ENCODE assay signal across 17 cellular contexts in the genomic region with DNA sequence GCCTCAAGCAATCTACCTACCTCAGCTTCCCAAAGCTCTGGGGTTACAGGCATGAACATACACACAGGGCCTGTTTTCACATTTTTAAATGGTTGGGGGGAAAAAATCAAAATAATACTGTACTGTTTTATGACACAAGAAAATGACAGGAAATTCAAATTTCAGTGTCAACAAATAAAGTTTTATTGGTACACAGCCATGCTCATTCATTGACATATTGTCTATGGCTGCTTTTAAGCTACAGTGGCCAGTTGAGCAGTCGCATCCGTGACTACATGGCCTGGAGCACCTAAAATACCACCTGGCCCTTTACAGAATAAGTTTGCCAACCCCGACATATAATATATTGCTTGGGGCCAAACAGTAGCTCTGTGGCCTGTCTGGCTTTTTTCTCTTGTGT. TPM values are rescaled to one million over a fixed set of nuclear protein-coding genes. Genes with fewer than 3 reads are reported as not detected.
DNase-seq lines count a peak whose midpoint lies in the region; ATAC-seq, FAIRE-seq and TF ChIP-seq lines count a peak whose summit lies in the region.
"Had no signal": no experiment of that assay in that cellular context is flagged by ENCODE, and none has a peak within 500 bp of the region (broad histone marks: within the 10 kb centered on the region; RNA-seq: fewer than 3 reads in every experiment).

No MANE protein-coding gene starts in this region.

- CTCF ChIA-PET in RWPE1 (lab: Yijun Ruan, JAX) = interaction anchor here (0.6 to 3.7 kb wide), 8 partner anchors 10 to 798 kb away, joined by 3 to 22 read pairs (median 3); no protein-coding TSS in a partner anchor

- H3K4me1 ChIP-seq in mesenchymal stem cell (ENCODE audit: control insufficient read depth, insufficient read depth, low read depth, low read length) (peaks cover 28% of the 10 kb centered on the region), subcutaneous abdominal adipose tissue (ENCODE audit: control insufficient read depth in 5 of 5, insufficient read depth in 5 of 5, low read length in 5 of 5) (peaks cover 24 to 55% (median 50%) of the 10 kb centered on the region in 5 donors)

- no peak for TF ChIP-seq CTCF in RWPE1 (conservative IDR thresholded peaks at IDR 0.05; ENCODE audit: low read depth)
- no peak for TF ChIP-seq CTCF in brain microvascular endothelial cell (IDR thresholded peaks at IDR 0.05; ENCODE audit: low read depth, low read length, missing control alignments)

- H3K23ac ChIP-seq in mesenchymal stem cell (ENCODE audit: low read length in 2 of 2) = no peak overlapping the region

- H3K4me3 ChIP-seq in brain microvascular endothelial cell (ENCODE audit: low read depth, low read length) (no peak overlapping the region), mesenchymal stem cell (ENCODE audit: insufficient read depth in 1 of 2, low read depth in 1 of 2, low read length in 2 of 2) (no peak overlapping the region), subcutaneous abdominal adipose tissue (ENCODE audit: low read depth in 1 of 5, low read length in 5 of 5) (no peak overlapping the region)
- H3K4me3 ChIP-seq: Peyer's patch had no signal

- no peaks in the 10 kb centered on the region for H3K36me3 ChIP-seq in brain microvascular endothelial cell (replicated peaks)
- H3K36me3 ChIP-seq in mesenchymal stem cell (ENCODE audit: control insufficient read depth in 1 of 2, insufficient read depth in 2 of 2, low read depth in 1 of 2, low read length in 2 of 2) = no peaks in the 10 kb centered on the region
- H3K36me3 ChIP-seq in subcutaneous abdominal adipose tissue (ENCODE audit: control insufficient read depth in 5 of 5, insufficient read depth in 5 of 5, low read length in 5 of 5) = no peaks in the 10 kb centered on the region
- H3K36me3 ChIP-seq: Peyer's patch had no signal

- H3K27ac ChIP-seq in RWPE1 (peak overlapping the region; percentile 80), brain microvascular endothelial cell (peak overlapping the region; percentile 26), mesenchymal stem cell (ENCODE audit: low read length, poor library complexity, severe bottlenecking) (peak overlapping the region; percentile 34), subcutaneous abdominal adipose tissue (ENCODE audit: low read depth, low read length) (peak overlapping the region; percentile 48)

- no peak for ATAC-seq in GM19395 (IDR thresholded peaks at IDR 0.05; ENCODE audit: unreplicated experiment)
- ATAC-seq: CD8-positive, alpha-beta T cell had no signal

- H4K91ac ChIP-seq in mesenchymal stem cell (ENCODE audit: low read length) = no peak overlapping the region

- POLR2A ChIA-PET in RWPE1 (lab: Yijun Ruan, JAX; ENCODE audit: low non-redundant PET) = no interaction called here

- 95% methylated on average over 3 of the region's 3 CpGs for WGBS in mesenchymal stem cell

- H2BK120ac ChIP-seq in mesenchymal stem cell (ENCODE audit: low read depth, low read length) = peak overlapping the region; percentile 65

- no peak overlapping the region for H2AK5ac ChIP-seq in mesenchymal stem cell (ENCODE audit: low read length, severe bottlenecking)

- H2AFZ ChIP-seq in mesenchymal stem cell (ENCODE audit: low read depth, low read length) = no peak overlapping the region

- H3K4ac ChIP-seq in mesenchymal stem cell (ENCODE audit: low read depth in 1 of 2, low read length in 2 of 2) = no peak overlapping the region

- no peaks in the 10 kb centered on the region for H3K79me1 ChIP-seq in mesenchymal stem cell (replicated peaks; ENCODE audit: low read length, poor library complexity, severe bottlenecking)

- H2BK5ac ChIP-seq in mesenchymal stem cell (ENCODE audit: low read depth, low read length, poor library complexity, severe bottlenecking) = no peak overlapping the region

- H3K18ac ChIP-seq in mesenchymal stem cell (ENCODE audit: low read depth in 1 of 2, low read length in 2 of 2) = no peak overlapping the region

- H3K9me3 ChIP-seq in mesenchymal stem cell (ENCODE audit: control insufficient read depth, low read length) (no peaks in the 10 kb centered on the region), subcutaneous abdominal adipose tissue (ENCODE audit: control insufficient read depth in 5 of 5, low read length in 5 of 5) (no peaks in the 10 kb centered on the region)
- H3K9me3 ChIP-seq: Peyer's patch had no signal

- H2BK12ac ChIP-seq in mesenchymal stem cell (ENCODE audit: low read length in 2 of 2) = peak overlapping the region in 1 of 2 experiments; percentile 22

- no peak overlapping the region for H3K14ac ChIP-seq in mesenchymal stem cell (ENCODE audit: low read length in 2 of 2)

- FAIRE-seq in GM19239 (lab: Jason Lieb, UNC) = no peak

- H3K9ac ChIP-seq in mesenchymal stem cell (ENCODE audit: low read length) (no peak overlapping the region), subcutaneous abdominal adipose tissue (ENCODE audit: low read length in 5 of 5) (peak overlapping the region in 2 of 5 donors; percentile 6 to 41)

- H3K27me3 ChIP-seq in brain microvascular endothelial cell (replicated peaks) (no peaks in the 10 kb centered on the region), mesenchymal stem cell (ENCODE audit: control insufficient read depth in 1 of 2, insufficient read depth in 1 of 2, low read length in 2 of 2) (peaks cover 4 to 33% of the 10 kb centered on the region in 2 experiments), subcutaneous abdominal adipose tissue (ENCODE audit: control insufficient read depth in 5 of 5, insufficient read depth in 4 of 5, low read length in 5 of 5) (peaks cover 0 to 3% (median 0%) of the 10 kb centered on the region in 5 donors)
- H3K27me3 ChIP-seq: Peyer's patch had no signal

- in situ Hi-C loops in brain microvascular endothelial cell (cut with HindIII; ENCODE audit: low pct_ligation_motif_present, low sequenced_read_pairs) = loop anchor here (25.0 kb wide), 1 partner anchor 431 kb away; no protein-coding TSS in a partner anchor

- DNase-seq in RWPE1 (ENCODE audit: low spot score) = no peak
- DNase-seq in brain microvascular endothelial cell = no peak
- DNase-seq in mesenchymal stem cell = no peak
- DNase-seq in putamen (ENCODE audit: low spot score) = no peak
- DNase-seq in GM19239 (ENCODE audit: insufficient read length, low spot score) = no peak
- DNase-seq: CD8-positive, alpha-beta T cell; DMS 273 treated with DMSO at 0.1 percent for 48 hours; Karpas-422; MM.1S; NCI-H1105; NCI-H1694 treated with DMSO at 0.1 percent for 48 hours; NCI-H774; Peyer's patch; SHP77 treated with DMSO at 0.1 percent for 48 hours had no signal

- H4K8ac ChIP-seq in mesenchymal stem cell (ENCODE audit: low read length) = no peak overlapping the region

- no peak overlapping the region for H2BK15ac ChIP-seq in mesenchymal stem cell (ENCODE audit: low read depth, poor library complexity, severe bottlenecking)

- no peak overlapping the region for H3K4me2 ChIP-seq in mesenchymal stem cell (ENCODE audit: low read length, poor library complexity, severe bottlenecking)

RNA-seq across cellular contexts. Expression of gene GGTA1, which starts 56.4 kb away (rescaled TPM):
- polyA plus RNA-seq in mesenchymal stem cell (2013, experiment 1 of 2) = not detected
- not detected for polyA plus RNA-seq in mesenchymal stem cell (2013, experiment 2 of 2)
- polyA plus RNA-seq: BJ had no signal

Comparison
In these comparisons a context has a peak if more than half of its experiments do, and no peak if none do; other contexts are left out.
1. H3K27ac ChIP-seq: peak in every context shown above with its lines; median percentile 80 in RWPE1; 48 in subcutaneous abdominal adipose tissue; 34 in mesenchymal stem cell; 26 in brain microvascular endothelial cell.